1 cellular context compared by ENCODE assay signal in genomic region chr7:69703099-69703498, GRCh38.
TF ChIP-seq lines count a peak whose summit lies in the region.

No MANE protein-coding gene starts in this region.

TF ChIP-seq in SK-N-SH, 30 proteins besides CTCF, POLR2A, EP300 and RAD21 (continued from another document):
- no peak for TF ChIP-seq RCOR1 (IDR thresholded peaks at IDR 0.05; ENCODE audit: low read length)
- 0 out of 2 replicates have a peak, but pooled peaks have one; percentile 17 for TF ChIP-seq ZBTB33 (IDR thresholded peaks at IDR 0.05; ENCODE audit: borderline replicate concordance, low read depth)
- TF ChIP-seq POLR2AphosphoS5 (IDR thresholded peaks at IDR 0.05; ENCODE audit: low read depth, low read length): no peak
